8 cellular contexts compared by ENCODE assay signal in the genomic region with DNA sequence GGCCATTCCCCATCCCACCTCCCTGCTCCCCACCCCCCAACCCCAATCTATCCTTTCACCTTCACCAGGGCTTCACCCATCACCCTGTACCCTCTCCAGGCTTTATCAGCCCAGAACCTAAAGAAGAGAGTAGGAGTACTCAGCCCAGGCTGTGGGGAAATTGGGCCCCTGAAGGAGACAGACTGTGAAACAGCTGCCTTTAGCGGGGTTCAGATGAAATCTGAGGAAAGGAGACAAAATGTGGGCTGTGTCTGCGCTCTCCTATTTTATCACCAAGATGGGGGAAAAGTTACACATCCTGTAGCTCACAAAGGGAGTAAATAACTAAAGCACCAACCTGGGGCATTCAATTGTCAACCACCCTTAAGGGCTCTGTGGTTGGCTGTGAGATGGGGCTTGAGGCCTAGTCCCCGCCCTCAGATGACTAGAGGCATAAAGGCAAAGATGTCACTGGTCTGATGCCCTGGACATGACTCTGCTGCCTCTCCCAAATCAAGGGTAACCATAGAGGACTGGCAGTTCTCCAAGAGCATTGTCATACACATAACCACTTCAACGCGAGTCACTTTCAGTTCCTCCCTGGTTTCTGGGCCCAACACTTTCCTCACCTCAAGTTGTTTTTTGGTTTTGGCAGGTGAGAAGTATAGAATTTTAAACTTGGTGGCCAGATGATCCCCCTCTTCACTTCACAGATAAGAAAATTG. TPM values are rescaled to one million over a fixed set of nuclear protein-coding genes. Genes with fewer than 3 reads are reported as not detected.
DNase-seq lines count a peak whose midpoint lies in the region; ATAC-seq, FAIRE-seq and TF ChIP-seq lines count a peak whose summit lies in the region.

No MANE protein-coding gene starts in this region.

- no peaks in the 10 kb centered on the region for H3K9me3 ChIP-seq in small intestine (ENCODE audit: control insufficient read depth, low read depth)
- H3K9me3 ChIP-seq in BE2C, result no peaks in the 10 kb centered on the region

- FAIRE-seq in small intestine (lab: Jason Lieb, UNC), result no peak

- no peaks in the 10 kb centered on the region for H3K27me3 ChIP-seq in small intestine (ENCODE audit: control insufficient read depth in 2 of 2, insufficient read depth in 2 of 2, low read length in 2 of 2)
- no peaks in the 10 kb centered on the region for H3K27me3 ChIP-seq in BE2C

- H3K4me3 ChIP-seq in fibroblast of the aortic adventitia (ENCODE audit: low read depth, low read length) (no peak overlapping the region), small intestine (ENCODE audit: low read depth in 1 of 2, low read length in 2 of 2) (no peak overlapping the region), BE2C (ENCODE audit: low read depth, low read length) (no peak overlapping the region)

- DNase-seq in NCI-H69 (lab: John Stamatoyannopoulos, UW), result peak; percentile 14
- peak; percentile 29 for DNase-seq in activated T-cell treated with anti-CD3 and anti-CD28 coated beads for 1 hour (ENCODE audit: low read depth)
- peak; percentile 80 for DNase-seq in fibroblast of the aortic adventitia (ENCODE audit: low read depth)
- peak; percentile 73 for DNase-seq in small intestine
- DNase-seq in D341Med (ENCODE audit: low spot score), result no peak
- no peak for DNase-seq in BE2C

- WGBS in small intestine, 3 donors, result 54 to 81% (median 69%) methylated on average over 5 of the region's 5 CpGs

- ATAC-seq in GM18870 (IDR thresholded peaks at IDR 0.05; ENCODE audit: unreplicated experiment) (peak; percentile 85), HG02870 (IDR thresholded peaks at IDR 0.05; ENCODE audit: unreplicated experiment) (peak; percentile 85)

- H3K27ac ChIP-seq in small intestine (ENCODE audit: low read depth in 1 of 2, low read length in 1 of 2), result peak overlapping the region in 1 of 2 donors; percentile 90

- no peaks in the 10 kb centered on the region for H3K4me1 ChIP-seq in small intestine (ENCODE audit: control insufficient read depth in 2 of 2, insufficient read depth in 1 of 2, low read depth in 1 of 2, low read length in 1 of 2)
- 0 out of 2 replicates have a peak, but pooled peaks cover 4% of the 10 kb centered on the region for H3K4me1 ChIP-seq in BE2C

- H3K36me3 ChIP-seq in small intestine (ENCODE audit: control insufficient read depth in 2 of 2, insufficient read depth in 2 of 2, low read length in 2 of 2) (peaks cover 5 to 13% of the 10 kb centered on the region in 2 donors), BE2C (peaks cover 12% of the 10 kb centered on the region)

- TF ChIP-seq CTCF in fibroblast of the aortic adventitia (IDR thresholded peaks at IDR 0.05; ENCODE audit: insufficient read depth, low read length), result no peak
- no peak for TF ChIP-seq CTCF in BE2C (IDR thresholded peaks at IDR 0.05; ENCODE audit: low read depth, low read length)

RNA-seq across cellular contexts. Expression of a gene that starts 30.0 kb away (rescaled TPM):
- 11.5 and 113 TPM in 2 replicates for total RNA-seq in fibroblast of the aortic adventitia (ENCODE audit: low replicate concordance)
- 10 to 100 TPM in 1 of 3 donors, 1 to 10 TPM in 2; 5.4 to 24.7 (median 9.2) TPM for polyA plus RNA-seq in small intestine
- 70.5 TPM for polyA plus RNA-seq in BE2C (2012; ENCODE audit: insufficient read depth, insufficient read length, low read depth)

Comparison
In these comparisons a context has a peak if more than half of its experiments do, and no peak if none do; other contexts are left out.
1. DNase-seq: peak in NCI-H69 (single experiment), activated T-cell treated with anti-CD3 and anti-CD28 coated beads for 1 hour (single experiment), fibroblast of the aortic adventitia (single experiment) and small intestine (single experiment); none in D341Med (single experiment) and BE2C (single experiment).